In genomic region chrX:145716226-145716625, GRCh38 we compare ENCODE assay signal across 24 cellular contexts.
"Had no signal": no experiment of that assay in that cellular context is flagged by ENCODE, and none has a peak within 500 bp of the region (broad histone marks: within the 10 kb centered on the region; RNA-seq: fewer than 3 reads in every experiment).

No MANE protein-coding gene starts in this region.

- H3K4me2 ChIP-seq: PC-9 had no signal

- H3K4me3 ChIP-seq: MG63, PC-9, Peyer's patch, SJCRH30 had no signal

- H3K27ac ChIP-seq: PC-9, Peyer's patch, SJCRH30 had no signal

- ATAC-seq: Right ventricle myocardium inferior, SK-N-SH treated with all-trans-retinoic acid at 6 μM for 48 hours had no signal

- H3K9me3 ChIP-seq: MG63, Peyer's patch, SJCRH30 had no signal

- H3K4me1 ChIP-seq: Peyer's patch, SJCRH30 had no signal

- H2AFZ ChIP-seq: PC-9 had no signal

- H3K36me3 ChIP-seq: MG63, Peyer's patch, SJCRH30 had no signal

- DNase-seq: KBM-7; MG63; NCI-H1092; NCI-H1105 treated with DMSO at 0.1 percent for 48 hours; NCI-H1417 treated with DMSO at 0.1 percent for 48 hours; NCI-H146; NCI-H1694 treated with DMSO at 0.1 percent for 48 hours; NCI-H1930; NCI-H2081; NCI-H2107; NCI-H226; NCI-H446; NCI-H510A; NCI-H524 treated with DMSO at 0.1 percent for 48 hours; NCI-H69; NCI-H774; NK-92 treated with Interleukin-12 subunit alpha and Interleukin-12 subunit beta, amount 100 ng/mL, for 24 hours; OCI-M1; PC-9; Peyer's patch; SHP77 treated with DMSO at 0.1 percent for 48 hours; SJCRH30 had no signal

- H3K27me3 ChIP-seq: MG63, Peyer's patch, SJCRH30 had no signal
